Comparison of ENCODE assay signal across 18 cellular contexts in the genomic region with DNA sequence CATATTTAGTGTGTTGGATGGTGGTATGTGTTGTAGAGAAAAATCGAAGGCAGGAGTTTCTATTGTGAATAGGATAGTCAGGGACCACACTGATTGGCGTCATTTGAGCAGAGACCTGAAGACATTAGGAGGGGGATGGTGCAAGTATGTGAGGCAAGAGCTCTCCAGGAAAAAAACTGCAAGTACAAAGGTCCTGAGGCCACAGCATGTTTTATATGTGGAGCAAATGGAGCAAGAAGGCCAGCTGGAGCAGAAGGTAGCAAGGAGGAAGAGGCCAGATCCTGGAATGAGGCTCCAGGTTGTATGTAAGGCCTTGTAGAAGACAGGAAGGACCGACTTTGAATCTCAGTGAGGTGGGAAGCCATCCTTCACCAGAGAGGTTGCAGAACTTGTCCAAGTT. TPM values are rescaled to one million over a fixed set of nuclear protein-coding genes. Genes with fewer than 3 reads are reported as not detected.
DNase-seq lines count a peak whose midpoint lies in the region; ATAC-seq and TF ChIP-seq lines count a peak whose summit lies in the region.
"Had no signal": no experiment of that assay in that cellular context is flagged by ENCODE, and none has a peak within 500 bp of the region (broad histone marks: within the 10 kb centered on the region; RNA-seq: fewer than 3 reads in every experiment).

No MANE protein-coding gene starts in this region.

- H3K4me3 ChIP-seq in muscle layer of colon (ENCODE audit: low read depth in 1 of 2, low read length in 2 of 2) (no peak overlapping the region), thoracic aorta (no peak overlapping the region)
- H3K4me3 ChIP-seq: BLaER1 treated with 17β-estradiol and CSF1 and Interleukin-3, amounts not matched to agents 10 nM and 100 nM; Peyer's patch had no signal

- ATAC-seq in WTC11, result no peak
- no peak for ATAC-seq in thoracic aorta (ENCODE audit: insufficient number of reproducible peaks, low FRiP score, low read depth)
- ATAC-seq in activated CD8-positive, alpha-beta T cell treated with anti-CD3 and anti-CD28 coated beads, Interleukin-2, amount 10 ng/mL, durations not matched to agents 7 days and 5 days, result no peak
- no peak for ATAC-seq in GM19023 (IDR thresholded peaks at IDR 0.05; ENCODE audit: unreplicated experiment)

- H3K36me3 ChIP-seq in muscle layer of colon (ENCODE audit: insufficient read depth, low read length) (peaks cover 14% of the 10 kb centered on the region), thoracic aorta (peaks cover 7% of the 10 kb centered on the region)

- peaks cover 66% of the 10 kb centered on the region for H3K4me1 ChIP-seq in muscle layer of colon (ENCODE audit: insufficient read depth, low read length)
- H3K4me1 ChIP-seq in thoracic aorta (ENCODE audit: control insufficient read depth in 1 of 2, low read depth in 2 of 2), result peaks cover 8 to 42% of the 10 kb centered on the region in 2 donors

- peak overlapping the region; percentile 56 for H3K27ac ChIP-seq in muscle layer of colon (ENCODE audit: low read depth, low read length)
- peak overlapping the region; percentile 61 to 76 for H3K27ac ChIP-seq in thoracic aorta
- H3K27ac ChIP-seq: BLaER1 treated with 17β-estradiol and CSF1 and Interleukin-3, amounts not matched to agents 10 nM and 100 nM; Peyer's patch had no signal

- H3K4me3 Mint-ChIP-seq in activated naive CD4-positive, alpha-beta T cell treated with anti-CD3 and anti-CD28 coated beads, Interleukin-2, amount 10 ng/mL, durations not matched to agents 7 days and 5 days, result no peak overlapping the region
- no peak overlapping the region for H3K4me3 Mint-ChIP-seq in WTC11
- no peak overlapping the region for H3K4me3 Mint-ChIP-seq in activated CD8-positive, alpha-beta T cell treated with anti-CD3 and anti-CD28 coated beads, Interleukin-2, amount 10 ng/mL, durations not matched to agents 7 days and 5 days
- H3K4me3 Mint-ChIP-seq: central memory CD8-positive, alpha-beta T cell had no signal

- no peaks in the 10 kb centered on the region for H3K9me3 Mint-ChIP-seq in activated naive CD4-positive, alpha-beta T cell treated with anti-CD3 and anti-CD28 coated beads, Interleukin-2, amount 10 ng/mL, durations not matched to agents 7 days and 5 days
- H3K9me3 Mint-ChIP-seq in WTC11, result no peaks in the 10 kb centered on the region
- H3K9me3 Mint-ChIP-seq in activated CD8-positive, alpha-beta T cell treated with anti-CD3 and anti-CD28 coated beads, Interleukin-2, amount 10 ng/mL, durations not matched to agents 7 days and 5 days (ENCODE audit: insufficient read depth), result no peaks in the 10 kb centered on the region
- H3K9me3 Mint-ChIP-seq: central memory CD8-positive, alpha-beta T cell had no signal

- CTCF ChIA-PET in activated naive CD4-positive, alpha-beta T cell treated with anti-CD3 and anti-CD28 coated beads, Interleukin-2, amount 10 ng/mL, durations not matched to agents 7 days and 5 days (lab: Charles Lee), result interaction anchor here (0.9 to 1.3 kb wide), 3 partner anchors 28 to 72 kb away, joined by 3 to 4 read pairs (median 3); no protein-coding TSS in a partner anchor
- CTCF ChIA-PET in WTC11 (lab: Charles Lee), result interaction anchor here (0.7 to 3.2 kb wide), 6 partner anchors 14 to 75 kb away, joined by 3 to 10 read pairs (median 6); partner anchors contain the start of gene MICALL1
- CTCF ChIA-PET in activated CD8-positive, alpha-beta T cell treated with anti-CD3 and anti-CD28 coated beads, Interleukin-2, amount 10 ng/mL, durations not matched to agents 7 days and 5 days (lab: Charles Lee), result interaction anchor here (1.2 kb wide), 1 partner anchor 28 kb away, joined by 4 read pairs; no protein-coding TSS in a partner anchor

- H3K36me3 Mint-ChIP-seq in activated naive CD4-positive, alpha-beta T cell treated with anti-CD3 and anti-CD28 coated beads, Interleukin-2, amount 10 ng/mL, durations not matched to agents 7 days and 5 days, result peaks cover 35% of the 10 kb centered on the region
- peaks cover 28% of the 10 kb centered on the region for H3K36me3 Mint-ChIP-seq in WTC11
- H3K36me3 Mint-ChIP-seq in activated CD8-positive, alpha-beta T cell treated with anti-CD3 and anti-CD28 coated beads, Interleukin-2, amount 10 ng/mL, durations not matched to agents 7 days and 5 days (ENCODE audit: low read depth), result peaks cover 43% of the 10 kb centered on the region

- no peak for DNase-seq in activated naive CD4-positive, alpha-beta T cell treated with anti-CD3 and anti-CD28 coated beads, Interleukin-2, amount 10 ng/mL, durations not matched to agents 7 days and 5 days
- DNase-seq in activated naive CD4-positive, alpha-beta T cell treated with Interleukin-2 at 50 U/mL for 16 hours, result no peak
- DNase-seq in WTC11 (ENCODE audit: low spot score) (no peak), thoracic aorta (ENCODE audit: low spot score) (no peak), dermis blood vessel endothelial cell (no peak)
- DNase-seq in activated CD8-positive, alpha-beta T cell treated with anti-CD3 and anti-CD28 coated beads, Interleukin-2, amount 10 ng/mL, durations not matched to agents 7 days and 5 days, result no peak
- DNase-seq: activated T-cell treated with anti-CD3 and anti-CD28 coated beads, Interleukin-2, amount 50 U/mL, for 48 hours; Kasumi-1; NCI-H1105; NCI-H2171 treated with DMSO at 0.1 percent for 48 hours; Peyer's patch; small intestine; stimulated activated CD4-positive, alpha-beta T cell treated with anti-CD3 and anti-CD28 coated beads, Interleukin-4, amount 100 ng/mL, for 4 hours; stimulated activated CD8-positive, alpha-beta memory T cell treated with anti-CD3 and anti-CD28 coated beads, Interleukin-4, amount 100 ng/mL, for 48 hours had no signal

- no peaks in the 10 kb centered on the region for H3K9me3 ChIP-seq in muscle layer of colon (ENCODE audit: low read length)
- H3K9me3 ChIP-seq in thoracic aorta, result no peaks in the 10 kb centered on the region
- H3K9me3 ChIP-seq: BLaER1 treated with 17β-estradiol and CSF1 and Interleukin-3, amounts not matched to agents 10 nM and 100 nM; Peyer's patch had no signal

- POLR2A ChIA-PET in WTC11 (lab: Charles Lee), result interaction anchor here (1.0 kb wide), 1 partner anchor 13 kb away, joined by 3 read pairs; no protein-coding TSS in a partner anchor
- POLR2A ChIA-PET in activated CD8-positive, alpha-beta T cell treated with anti-CD3 and anti-CD28 coated beads, Interleukin-2, amount 10 ng/mL, durations not matched to agents 7 days and 5 days (lab: Charles Lee), result no interaction called here

- no peaks in the 10 kb centered on the region for H3K27me3 Mint-ChIP-seq in activated naive CD4-positive, alpha-beta T cell treated with anti-CD3 and anti-CD28 coated beads, Interleukin-2, amount 10 ng/mL, durations not matched to agents 7 days and 5 days
- no peaks in the 10 kb centered on the region for H3K27me3 Mint-ChIP-seq in WTC11 (ENCODE audit: low read depth)
- H3K27me3 Mint-ChIP-seq in activated CD8-positive, alpha-beta T cell treated with anti-CD3 and anti-CD28 coated beads, Interleukin-2, amount 10 ng/mL, durations not matched to agents 7 days and 5 days (ENCODE audit: low read depth), result no peaks in the 10 kb centered on the region
- H3K27me3 Mint-ChIP-seq: central memory CD8-positive, alpha-beta T cell had no signal

- no peaks in the 10 kb centered on the region for H3K27me3 ChIP-seq in muscle layer of colon (ENCODE audit: control insufficient read depth in 1 of 2, insufficient read depth in 2 of 2, low read length in 2 of 2)
- H3K27me3 ChIP-seq in thoracic aorta (replicated peaks; ENCODE audit: insufficient read depth), result no peaks in the 10 kb centered on the region
- H3K27me3 ChIP-seq: BLaER1 treated with 17β-estradiol and CSF1 and Interleukin-3, amounts not matched to agents 10 nM and 100 nM; Peyer's patch had no signal

- peak overlapping the region; percentile 6 for H3K27ac Mint-ChIP-seq in activated naive CD4-positive, alpha-beta T cell treated with anti-CD3 and anti-CD28 coated beads, Interleukin-2, amount 10 ng/mL, durations not matched to agents 7 days and 5 days
- peak overlapping the region; percentile 1 for H3K27ac Mint-ChIP-seq in WTC11
- no peak overlapping the region for H3K27ac Mint-ChIP-seq in activated CD8-positive, alpha-beta T cell treated with anti-CD3 and anti-CD28 coated beads, Interleukin-2, amount 10 ng/mL, durations not matched to agents 7 days and 5 days

- no peak overlapping the region for H3K9ac ChIP-seq in muscle layer of colon (ENCODE audit: low read length)
- H3K9ac ChIP-seq: BLaER1 treated with 17β-estradiol and CSF1 and Interleukin-3, amounts not matched to agents 10 nM and 100 nM had no signal

- H3K4me1 Mint-ChIP-seq in activated naive CD4-positive, alpha-beta T cell treated with anti-CD3 and anti-CD28 coated beads, Interleukin-2, amount 10 ng/mL, durations not matched to agents 7 days and 5 days, result peaks cover 36% of the 10 kb centered on the region
- peaks cover 36% of the 10 kb centered on the region for H3K4me1 Mint-ChIP-seq in WTC11
- H3K4me1 Mint-ChIP-seq in activated CD8-positive, alpha-beta T cell treated with anti-CD3 and anti-CD28 coated beads, Interleukin-2, amount 10 ng/mL, durations not matched to agents 7 days and 5 days (ENCODE audit: low read depth), result peaks cover 32% of the 10 kb centered on the region

- no peak for TF ChIP-seq CTCF in WTC11 (IDR thresholded peaks at IDR 0.05)
- no peak for TF ChIP-seq CTCF in thoracic aorta (IDR thresholded peaks at IDR 0.05)

TF ChIP-seq in WTC11, 78 proteins besides CTCF, POLR2A, EP300 and RAD21 (continues in another document):
- no peak for TF ChIP-seq ZNF263 (CRISPR knock-in tag; IDR thresholded peaks at IDR 0.05; ENCODE audit: low read depth)

RNA-seq across cellular contexts. Expression of gene MICALL1, which starts 14.2 kb away (rescaled TPM):
- total RNA-seq in WTC11 (2021) (34.1 to 47.2 TPM (median 38.6 TPM) in 3 replicates), thoracic aorta (10 to 100 TPM; 16.8 to 49.3 TPM), dermis blood vessel endothelial cell (36.4 and 52.7 TPM in 2 replicates)
- 10 to 100 TPM; 21.3 to 24.5 TPM for total RNA-seq in activated CD8-positive, alpha-beta T cell treated with anti-CD3 and anti-CD28 coated beads, Interleukin-2, amount 10 ng/mL, durations not matched to agents 7 days and 5 days

RNA-seq across cellular contexts. Expression of gene EIF3L, which starts 42.7 kb away (rescaled TPM):
- total RNA-seq in WTC11 (2021) (611 to 645 TPM (median 645 TPM) in 3 replicates), thoracic aorta (100 to 1,000 TPM; 224 to 226 TPM), dermis blood vessel endothelial cell (358 and 454 TPM in 2 replicates)
- total RNA-seq in activated CD8-positive, alpha-beta T cell treated with anti-CD3 and anti-CD28 coated beads, Interleukin-2, amount 10 ng/mL, durations not matched to agents 7 days and 5 days, result 100 to 1,000 TPM; 391 to 410 TPM

RNA-seq across cellular contexts. Expression of gene ANKRD54, which starts 47.8 kb away (rescaled TPM):
- total RNA-seq in WTC11 (2021), result 17.1 to 19.1 TPM (median 17.9 TPM) in 3 replicates
- total RNA-seq in thoracic aorta, result 10 to 100 TPM; 33.0 to 45.1 TPM
- 43.6 and 44.3 TPM in 2 replicates for total RNA-seq in dermis blood vessel endothelial cell
- 10 to 100 TPM; 28.6 to 29.9 TPM for total RNA-seq in activated CD8-positive, alpha-beta T cell treated with anti-CD3 and anti-CD28 coated beads, Interleukin-2, amount 10 ng/mL, durations not matched to agents 7 days and 5 days
